6 cellular contexts compared by ENCODE assay signal in genomic region chr3:94331831-94332230, GRCh38.
"Had no signal": no experiment of that assay in that cellular context is flagged by ENCODE, and none has a peak within 500 bp of the region (broad histone marks: within the 10 kb centered on the region; RNA-seq: fewer than 3 reads in every experiment).

No MANE protein-coding gene starts in this region.

- H3K4me3 Mint-ChIP-seq: IgD-negative memory B cell had no signal

- DNase-seq: IMR-90, KBM-7 had no signal

- H3K27ac Mint-ChIP-seq: IgD-negative memory B cell had no signal

- ATAC-seq: HepG2, K562 had no signal

- H3K27me3 Mint-ChIP-seq: IgD-negative memory B cell had no signal

- H3K27ac ChIP-seq: HL-60 had no signal

- H3K4me3 ChIP-seq: K562 had no signal

- H3K4me1 Mint-ChIP-seq: IgD-negative memory B cell had no signal
